10 cellular contexts compared by ENCODE assay signal in the genomic region with DNA sequence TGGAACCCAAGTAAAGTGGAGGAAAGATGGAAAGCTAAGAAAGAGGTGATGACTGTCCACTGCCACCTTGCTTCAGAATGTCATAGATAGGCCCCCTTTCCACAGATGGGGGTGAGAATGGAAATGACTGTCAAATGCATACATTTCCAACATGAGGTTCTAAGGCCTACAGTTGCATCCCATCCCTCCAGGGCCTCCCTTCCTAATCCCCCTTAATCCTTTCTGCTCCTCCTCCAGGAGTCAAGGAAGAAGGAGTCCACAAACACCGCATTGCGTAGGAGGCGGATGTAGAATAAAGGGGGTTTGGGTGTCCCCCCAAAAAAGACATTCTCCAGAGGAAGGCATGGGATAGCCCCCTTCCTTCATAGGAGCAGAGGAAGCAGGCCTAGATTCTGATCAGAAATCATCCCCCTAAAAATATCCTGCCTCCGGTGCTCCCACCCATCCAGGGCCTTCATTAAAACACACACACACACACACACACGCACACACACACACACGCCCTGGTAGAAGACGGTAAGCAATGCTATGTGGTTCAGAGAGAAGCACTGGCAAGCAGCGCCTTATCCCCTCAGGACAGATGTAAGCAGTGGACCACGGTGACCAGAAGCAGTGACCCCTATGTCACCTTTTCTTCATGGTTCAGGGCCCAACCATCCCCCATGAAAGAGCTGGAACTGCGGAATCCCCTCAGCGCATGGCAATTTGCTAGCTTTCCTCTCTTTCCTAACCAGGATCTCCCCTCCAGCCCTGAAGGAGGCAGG. TPM values are rescaled to one million over a fixed set of nuclear protein-coding genes. Genes with fewer than 3 reads are reported as not detected.
A peak's percentile ranks its signal among the peaks of the same experiment; 100 is the strongest.
DNase-seq lines count a peak whose midpoint lies in the region; ATAC-seq and TF ChIP-seq lines count a peak whose summit lies in the region.
"Had no signal": no experiment of that assay in that cellular context is flagged by ENCODE, and none has a peak within 500 bp of the region (broad histone marks: within the 10 kb centered on the region; RNA-seq: fewer than 3 reads in every experiment).

No MANE protein-coding gene starts in this region.

- intact Hi-C loops in dorsolateral prefrontal cortex (cut with DNase I), result loop anchor here in 1 of 2 donors (2.0 kb wide), 1 partner anchor 13 kb away; no protein-coding TSS in a partner anchor

- H3K27ac ChIP-seq in DND-41 (ENCODE audit: low read length) (peak overlapping the region; percentile 82), dorsolateral prefrontal cortex (peak overlapping the region in 36 of 59 donors; percentile 2 to 92 (median 80)), parathyroid adenoma (no peak overlapping the region)
- H3K27ac ChIP-seq: epithelial cell of prostate had no signal

- H3K9ac ChIP-seq in DND-41 (ENCODE audit: low read depth, low read length), result peak overlapping the region; percentile 79
- H3K9ac ChIP-seq in NT2/D1 (ENCODE audit: insufficient read length, low read depth), result peak overlapping the region; percentile 93
- no peak overlapping the region for H3K9ac ChIP-seq in parathyroid adenoma

- TF ChIP-seq CTCF in DND-41 (IDR thresholded peaks at IDR 0.05; ENCODE audit: borderline replicate concordance, extremely low read depth, low read length, poor library complexity, severe bottlenecking), result no peak
- no peak for TF ChIP-seq CTCF in dorsolateral prefrontal cortex (IDR thresholded peaks at IDR 0.05 in 54 of 56, conservative IDR thresholded peaks at IDR 0.05 in 2 of 56; ENCODE audit: low read depth in 1 of 56, partially characterized antibody in 56 of 56)
- no peak for TF ChIP-seq CTCF in parathyroid adenoma (IDR thresholded peaks at IDR 0.05)

- no peak overlapping the region for H2AFZ ChIP-seq in DND-41 (ENCODE audit: low read depth, low read length)
- no peak overlapping the region for H2AFZ ChIP-seq in parathyroid adenoma

- H3K4me2 ChIP-seq in DND-41 (ENCODE audit: insufficient read depth, low read length) (peak overlapping the region; percentile 74), parathyroid adenoma (ENCODE audit: low read length) (peak overlapping the region; percentile 87)

- H4K20me1 ChIP-seq in DND-41 (ENCODE audit: insufficient read depth, low read length), result no peaks in the 10 kb centered on the region

- peaks cover 32% of the 10 kb centered on the region for H3K36me3 ChIP-seq in DND-41 (ENCODE audit: insufficient read depth, low read length)
- H3K36me3 ChIP-seq in NT2/D1 (ENCODE audit: insufficient read depth, insufficient read length, low read length), result peaks cover 29% of the 10 kb centered on the region
- H3K36me3 ChIP-seq in parathyroid adenoma (ENCODE audit: control insufficient read depth, insufficient read depth, low read length), result no peaks in the 10 kb centered on the region

- DNase-seq in DND-41 (peak; percentile 15), NT2/D1 (ENCODE audit: low read depth, low spot score) (no peak), dorsolateral prefrontal cortex (no peak), cerebellum (ENCODE audit: low spot score) (no peak), amygdala (lab: John Stamatoyannopoulos, UW) (no peak), NCI-H2081 (lab: John Stamatoyannopoulos, UW) (no peak)
- DNase-seq: NCI-H510A treated with DMSO at 0.1 percent for 48 hours, SW 1271 had no signal

- H3K9me3 ChIP-seq in DND-41 (ENCODE audit: insufficient read depth, low read length, severe bottlenecking), result no peaks in the 10 kb centered on the region
- H3K9me3 ChIP-seq in NT2/D1 (ENCODE audit: insufficient read depth, low read length), result no peaks in the 10 kb centered on the region
- no peaks in the 10 kb centered on the region for H3K9me3 ChIP-seq in parathyroid adenoma (ENCODE audit: control insufficient read depth, low read length)

- H3K4me1 ChIP-seq in DND-41 (ENCODE audit: insufficient read depth, low read length) (peaks cover 39% of the 10 kb centered on the region), NT2/D1 (ENCODE audit: insufficient read depth, insufficient read length) (peaks cover 19% of the 10 kb centered on the region), parathyroid adenoma (peaks cover 3% of the 10 kb centered on the region)

- no peak for ATAC-seq in DND-41 (ENCODE audit: insufficient read depth, low read depth)

- H3K4me3 ChIP-seq in DND-41 (ENCODE audit: low read depth in 1 of 2, low read length in 2 of 2) (peak overlapping the region in 1 of 2 experiments; percentile 82; a peak in 2 of 4 replicates), NT2/D1 (ENCODE audit: insufficient read length, low read depth) (no peak overlapping the region), dorsolateral prefrontal cortex (peak overlapping the region in 56 of 59 donors; percentile 55 to 94 (median 81)), parathyroid adenoma (ENCODE audit: low read depth, low read length) (no peak overlapping the region)

- peaks cover 34% of the 10 kb centered on the region for H3K79me2 ChIP-seq in DND-41 (ENCODE audit: insufficient read depth, low read length)
- H3K79me2 ChIP-seq in parathyroid adenoma, result no peaks in the 10 kb centered on the region

- H3K27me3 ChIP-seq in DND-41 (ENCODE audit: insufficient read depth, low read length, poor library complexity), result no peaks in the 10 kb centered on the region
- H3K27me3 ChIP-seq in NT2/D1 (ENCODE audit: insufficient read depth, insufficient read length), result no peaks in the 10 kb centered on the region
- H3K27me3 ChIP-seq in dorsolateral prefrontal cortex, result no peaks in the 10 kb centered on the region
- H3K27me3 ChIP-seq in parathyroid adenoma (ENCODE audit: control insufficient read depth, insufficient read depth, low read length), result no peaks in the 10 kb centered on the region

RNA-seq across cellular contexts. Expression of a gene that starts 2.0 kb away (rescaled TPM):
- total RNA-seq in dorsolateral prefrontal cortex (100 to 1,000 TPM in 113 of 120 experiments, 10 to 100 TPM in 7; 78.3 to 287 (median 196) TPM), cerebellum (63.2 TPM)

RNA-seq across cellular contexts. Expression of a gene that starts 12.0 kb away (rescaled TPM):
- total RNA-seq in dorsolateral prefrontal cortex (10 to 100 TPM; 17.5 to 36.2 (median 25.7) TPM), cerebellum (11.3 TPM)

RNA-seq across cellular contexts. Expression of a gene that starts 16.2 kb away (rescaled TPM):
- total RNA-seq in dorsolateral prefrontal cortex (10 to 100 TPM; 10.4 to 23.1 (median 15.9) TPM), cerebellum (6.5 TPM)

RNA-seq across cellular contexts. Expression of a gene that starts 21.1 kb away (rescaled TPM):
- total RNA-seq in dorsolateral prefrontal cortex, result 10 to 100 TPM in 106 of 120 experiments, 1 to 10 TPM in 14; 5.4 to 32.3 (median 13.3) TPM
- 8.9 TPM for total RNA-seq in cerebellum

Comparison
In these comparisons a context has a peak if more than half of its experiments do, and no peak if none do; other contexts are left out.
1. H3K4me3 ChIP-seq: peak in dorsolateral prefrontal cortex (56 of 59); none in NT2/D1 (single experiment) and parathyroid adenoma (single experiment).